Comparison of ENCODE assay signal across 11 cellular contexts in genomic region chr18:5894215-5894612, GRCh38. TPM values are rescaled to one million over a fixed set of nuclear protein-coding genes. Genes with fewer than 3 reads are reported as not detected.
A peak's percentile ranks its signal among the peaks of the same experiment; 100 is the strongest.
DNase-seq lines count a peak whose midpoint lies in the region; ATAC-seq and TF ChIP-seq lines count a peak whose summit lies in the region.
"Had no signal": no experiment of that assay in that cellular context is flagged by ENCODE, and none has a peak within 500 bp of the region (broad histone marks: within the 10 kb centered on the region; RNA-seq: fewer than 3 reads in every experiment).

No MANE protein-coding gene starts in this region.

- no peaks in the 10 kb centered on the region; a peak in 1 of 5 replicates for H3K9me3 Mint-ChIP-seq in H9
- H3K9me3 Mint-ChIP-seq in activated T-helper 17 cell treated with anti-CD3 and anti-CD28 coated beads, Interleukin-2, amount 50 U/mL, for 72 hours: no peaks in the 10 kb centered on the region
- no peaks in the 10 kb centered on the region for H3K9me3 Mint-ChIP-seq in immature natural killer cell
- peaks cover 0 to 8% of the 10 kb centered on the region in 2 donors for H3K9me3 Mint-ChIP-seq in effector memory CD8-positive, alpha-beta T cell
- H3K9me3 Mint-ChIP-seq: activated CD4-positive, alpha-beta memory T cell treated with anti-CD3 and anti-CD28 coated beads for 36 hours had no signal

- no peak overlapping the region for H4K91ac ChIP-seq in H9 (ENCODE audit: insufficient read length, low read depth, low read length)

- H3K23ac ChIP-seq in H9 (ENCODE audit: insufficient read length, low read depth, low read length): no peak overlapping the region

- H3K4me3 Mint-ChIP-seq in H9 (peak overlapping the region; percentile 76 to 91), immature natural killer cell (peak overlapping the region; percentile 60 to 78 (median 73))
- H3K4me3 Mint-ChIP-seq in activated T-helper 17 cell treated with anti-CD3 and anti-CD28 coated beads, Interleukin-2, amount 50 U/mL, for 72 hours: peak overlapping the region; percentile 29
- peak overlapping the region in 1 of 2 donors; percentile 24 for H3K4me3 Mint-ChIP-seq in effector memory CD8-positive, alpha-beta T cell
- H3K4me3 Mint-ChIP-seq: activated CD4-positive, alpha-beta memory T cell treated with anti-CD3 and anti-CD28 coated beads for 36 hours had no signal

- H4K8ac ChIP-seq in H9 (replicated peaks; ENCODE audit: insufficient read length, low read depth, low read length): no peak overlapping the region

- H3T11ph ChIP-seq in H9 (ENCODE audit: low read length): no peak overlapping the region

- no peak for ATAC-seq in activated T-helper 17 cell treated with anti-CD3 and anti-CD28 coated beads, Interleukin-2, amount 50 U/mL, for 72 hours (replicated peaks)
- ATAC-seq in GM21723 (IDR thresholded peaks at IDR 0.05; ENCODE audit: unreplicated experiment) (no peak), GM18870 (IDR thresholded peaks at IDR 0.05; ENCODE audit: unreplicated experiment) (no peak)
- ATAC-seq in effector memory CD8-positive, alpha-beta T cell (replicated peaks): no peak

- H3K9me3 ChIP-seq in H9 (ENCODE audit: control insufficient read depth, low read depth, low read length): no peaks in the 10 kb centered on the region
- H3K9me3 ChIP-seq: body of pancreas had no signal

- H4K20me1 ChIP-seq in H9 (ENCODE audit: control insufficient read depth, insufficient read depth, insufficient read length): no peaks in the 10 kb centered on the region

- no peak overlapping the region for H2BK20ac ChIP-seq in H9 (ENCODE audit: low read depth, low read length, poor library complexity, severe bottlenecking)

- no peak overlapping the region for H2BK5ac ChIP-seq in H9 (ENCODE audit: insufficient read length, low read length)

- peaks cover 30% of the 10 kb centered on the region for H3K23me2 ChIP-seq in H9 (ENCODE audit: insufficient read length, low read depth, low read length, poor library complexity, severe bottlenecking)

- H3K4me1 Mint-ChIP-seq in H9 (peaks cover 40 to 42% of the 10 kb centered on the region in 2 experiments), immature natural killer cell (peaks cover 11 to 14% of the 10 kb centered on the region in 2 donors)
- no peaks in the 10 kb centered on the region for H3K4me1 Mint-ChIP-seq in activated T-helper 17 cell treated with anti-CD3 and anti-CD28 coated beads, Interleukin-2, amount 50 U/mL, for 72 hours
- peaks cover 0 to 3% of the 10 kb centered on the region in 2 donors for H3K4me1 Mint-ChIP-seq in effector memory CD8-positive, alpha-beta T cell (ENCODE audit: low read depth in 2 of 2)

- peak overlapping the region in 1 of 3 experiments; percentile 82; a peak in 2 of 7 replicates for H3K27ac Mint-ChIP-seq in H9
- no peak overlapping the region for H3K27ac Mint-ChIP-seq in activated T-helper 17 cell treated with anti-CD3 and anti-CD28 coated beads, Interleukin-2, amount 50 U/mL, for 72 hours
- H3K27ac Mint-ChIP-seq in immature natural killer cell: peak overlapping the region in 1 of 6 donors; percentile 32
- H3K27ac Mint-ChIP-seq in effector memory CD8-positive, alpha-beta T cell: no peak overlapping the region
- H3K27ac Mint-ChIP-seq: activated CD4-positive, alpha-beta memory T cell treated with anti-CD3 and anti-CD28 coated beads for 36 hours had no signal

- H3K27me3 Mint-ChIP-seq in H9 (ENCODE audit: low read depth) (peaks cover 64% of the 10 kb centered on the region), immature natural killer cell (ENCODE audit: low read depth in 3 of 3) (peaks cover 8 to 39% (median 20%) of the 10 kb centered on the region in 3 donors)
- H3K27me3 Mint-ChIP-seq in activated T-helper 17 cell treated with anti-CD3 and anti-CD28 coated beads, Interleukin-2, amount 50 U/mL, for 72 hours: peaks cover 62% of the 10 kb centered on the region
- peaks cover 68 to 83% of the 10 kb centered on the region in 2 donors for H3K27me3 Mint-ChIP-seq in effector memory CD8-positive, alpha-beta T cell

- no peak overlapping the region for H2BK120ac ChIP-seq in H9 (ENCODE audit: low read depth, low read length, poor library complexity, severe bottlenecking)

- TF ChIP-seq CTCF in H9 (conservative IDR thresholded peaks at IDR 0.05): no peak

- no peaks in the 10 kb centered on the region for H3K79me1 ChIP-seq in H9 (ENCODE audit: insufficient read depth, low read depth, low read length, poor library complexity, severe bottlenecking)

- no peaks in the 10 kb centered on the region for H3K4me1 ChIP-seq in H9 (ENCODE audit: insufficient read depth, low read length)

- DNase-seq in H9 (no peak), immature natural killer cell (no peak), renal cortical epithelial cell (ENCODE audit: low read depth) (peak; percentile 9), NCI-H1436 treated with DMSO at 0.1 percent for 48 hours (lab: John Stamatoyannopoulos, UW) (no peak)
- no peak for DNase-seq in effector memory CD8-positive, alpha-beta T cell
- DNase-seq: activated CD4-positive, alpha-beta memory T cell treated with anti-CD3 and anti-CD28 coated beads for 36 hours; GDM1 had no signal

- H3K56ac ChIP-seq in H9 (ENCODE audit: insufficient read length, low read depth, low read length): no peak overlapping the region

- no peak overlapping the region for H2BK12ac ChIP-seq in H9 (ENCODE audit: insufficient read length, low read depth, low read length)

- peak overlapping the region; percentile 6 for H3K9ac ChIP-seq in H9 (ENCODE audit: extremely low read depth, insufficient read length, low read length)

- no peak overlapping the region for H2AFZ ChIP-seq in H9 (ENCODE audit: low read length)

- H2BK15ac ChIP-seq in H9 (ENCODE audit: low read depth, low read length): no peak overlapping the region

- no peak overlapping the region for H4K5ac ChIP-seq in H9 (ENCODE audit: insufficient read length, low read depth, low read length)

- H2AK5ac ChIP-seq in H9 (ENCODE audit: insufficient read length, low read length): no peak overlapping the region

- 0 out of 2 replicates have a peak, but pooled peaks cover 1% of the 10 kb centered on the region for H3K79me2 ChIP-seq in H9 (ENCODE audit: insufficient read depth, low read length)

- no peak overlapping the region for H3K14ac ChIP-seq in H9 (ENCODE audit: insufficient read depth, low read length)

- no peak overlapping the region for H3K4ac ChIP-seq in H9 (ENCODE audit: low read depth, low read length)

- WGBS in H9 (ENCODE audit: extremely low coverage, insufficient read length, low lambda C conversion rate): no CpG with 5 or more reads among the region's 8 CpGs

- no peak overlapping the region for H3K27ac ChIP-seq in H9 (ENCODE audit: insufficient read length, low read depth, low read length)
- H3K27ac ChIP-seq: body of pancreas had no signal

- H3K27me3 ChIP-seq in H9 (ENCODE audit: insufficient read depth, low read length): peaks cover 2% of the 10 kb centered on the region; the same call in 1 of the 2 replicates

- peaks cover 2 to 8% (median 5%) of the 10 kb centered on the region in 3 experiments; a peak in 5 of 7 replicates for H3K36me3 Mint-ChIP-seq in H9 (ENCODE audit: insufficient read depth in 1 of 3, low read depth in 3 of 3)
- no peaks in the 10 kb centered on the region for H3K36me3 Mint-ChIP-seq in activated T-helper 17 cell treated with anti-CD3 and anti-CD28 coated beads, Interleukin-2, amount 50 U/mL, for 72 hours (ENCODE audit: low read depth)
- peaks cover 0 to 3% (median 0%) of the 10 kb centered on the region in 3 donors for H3K36me3 Mint-ChIP-seq in immature natural killer cell
- H3K36me3 Mint-ChIP-seq in effector memory CD8-positive, alpha-beta T cell (ENCODE audit: insufficient read depth): no peaks in the 10 kb centered on the region
- H3K36me3 Mint-ChIP-seq: activated CD4-positive, alpha-beta memory T cell treated with anti-CD3 and anti-CD28 coated beads for 36 hours had no signal

- H3K4me2 ChIP-seq in H9 (ENCODE audit: insufficient read depth, insufficient read length, low read length): peak overlapping the region; percentile 63

- no peak overlapping the region for H3K18ac ChIP-seq in H9 (ENCODE audit: insufficient read length, low read depth, low read length)

RNA-seq across cellular contexts. Expression of gene TMEM200C, which starts 1.1 kb away (rescaled TPM):
- total RNA-seq in H9 (2021) (5.6 and 6.3 TPM in 2 replicates), renal cortical epithelial cell (0.30 and 0.69 TPM in 2 replicates)
- not detected for total RNA-seq in activated T-helper 17 cell treated with anti-CD3 and anti-CD28 coated beads, Interleukin-2, amount 50 U/mL, for 72 hours
- not detected for polyA plus RNA-seq in immature natural killer cell
- total RNA-seq: activated CD4-positive, alpha-beta memory T cell treated with anti-CD3 and anti-CD28 coated beads for 36 hours had no signal
